19 cellular contexts compared by ENCODE assay signal in genomic region chr2:38626326-38627031, GRCh38. TPM values are rescaled to one million over a fixed set of nuclear protein-coding genes. Genes with fewer than 3 reads are reported as not detected.
A peak's percentile ranks its signal among the peaks of the same experiment; 100 is the strongest.
DNase-seq lines count a peak whose midpoint lies in the region; ATAC-seq, FAIRE-seq and TF ChIP-seq lines count a peak whose summit lies in the region.
"Had no signal": no experiment of that assay in that cellular context is flagged by ENCODE, and none has a peak within 500 bp of the region (broad histone marks: within the 10 kb centered on the region; RNA-seq: fewer than 3 reads in every experiment).

No MANE protein-coding gene starts in this region.

- 0 out of 2 replicates have a peak overlapping the region, but pooled peaks have one; percentile 70 for H2AFZ ChIP-seq in H1 (ENCODE audit: low read length)

- no peak overlapping the region for H3K4ac ChIP-seq in H1 (replicated peaks; ENCODE audit: insufficient read length, low read depth, low read length)

- H3K4me1 ChIP-seq in H1 (replicated peaks in 1 of 4; ENCODE audit: control insufficient read depth in 3 of 4, insufficient read depth in 4 of 4, low read length in 3 of 4) = no peaks in the 10 kb centered on the region
- H3K4me1 ChIP-seq: A549, vagina had no signal

- H4K5ac ChIP-seq in H1 (ENCODE audit: insufficient read length, low read depth, low read length) = no peak overlapping the region

- no peak overlapping the region for H2BK5ac ChIP-seq in H1 (ENCODE audit: low read depth, low read length)

- no peak overlapping the region for H4K8ac ChIP-seq in H1 (ENCODE audit: extremely low read depth, insufficient read depth, low read length)

- H3K23ac ChIP-seq in H1 (ENCODE audit: insufficient read length) = no peak overlapping the region

- H3K4me3 ChIP-seq in Jurkat, Clone E6-1 (ENCODE audit: low read length) = peak overlapping the region; percentile 20
- H3K4me3 ChIP-seq in H1 (ENCODE audit: extremely low read depth in 1 of 4, insufficient read depth in 2 of 4, low read depth in 3 of 4, low read length in 4 of 4) = no peak overlapping the region
- H3K4me3 ChIP-seq: A549, body of pancreas, MG63, vagina had no signal

- no peaks in the 10 kb centered on the region for H3K27me3 ChIP-seq in H1 (replicated peaks in 1 of 4; ENCODE audit: control insufficient read depth in 3 of 4, extremely low read depth in 1 of 4, insufficient read depth in 3 of 4, low read length in 3 of 4)
- H3K27me3 ChIP-seq: body of pancreas, MG63, vagina had no signal

- no peaks in the 10 kb centered on the region for H3K27me3 Mint-ChIP-seq in activated CD8-positive, alpha-beta memory T cell treated with anti-CD3 and anti-CD28 coated beads, Interleukin-2, amount 10 ng/mL, durations not matched to agents 7 days and 5 days
- H3K27me3 Mint-ChIP-seq in activated CD4-positive, alpha-beta T cell treated with anti-CD3 and anti-CD28 coated beads, Interleukin-2, amount 10 ng/mL, durations not matched to agents 7 days and 5 days = no peaks in the 10 kb centered on the region

- no peak overlapping the region for H3K27ac ChIP-seq in H1 (ENCODE audit: low read depth, low read length)
- H3K27ac ChIP-seq: A549, body of pancreas, vagina had no signal

- TF ChIP-seq EP300 in H1 (IDR thresholded peaks at IDR 0.05; ENCODE audit: borderline replicate concordance in 1 of 2, low read depth in 2 of 2, low read length in 2 of 2) = no peak

- H2AK5ac ChIP-seq in H1 (ENCODE audit: low read depth, low read length) = no peak overlapping the region

- ATAC-seq in activated CD8-positive, alpha-beta memory T cell treated with anti-CD3 and anti-CD28 coated beads, Interleukin-2, amount 10 ng/mL, durations not matched to agents 7 days and 5 days = peak; percentile 82
- ATAC-seq: A549, right cardiac atrium had no signal

- no peak overlapping the region for H4K91ac ChIP-seq in H1 (replicated peaks; ENCODE audit: insufficient read length, low read length)

- H3K36me3 Mint-ChIP-seq in activated CD8-positive, alpha-beta memory T cell treated with anti-CD3 and anti-CD28 coated beads, Interleukin-2, amount 10 ng/mL, durations not matched to agents 7 days and 5 days = peaks cover 10% of the 10 kb centered on the region
- no peaks in the 10 kb centered on the region for H3K36me3 Mint-ChIP-seq in activated CD4-positive, alpha-beta T cell treated with anti-CD3 and anti-CD28 coated beads, Interleukin-2, amount 10 ng/mL, durations not matched to agents 7 days and 5 days (ENCODE audit: low read depth)

- H4K20me1 ChIP-seq in H1 (replicated peaks in 1 of 2; ENCODE audit: control insufficient read depth in 1 of 2, insufficient read depth in 2 of 2, low read length in 2 of 2) = no peaks in the 10 kb centered on the region

- H3K9me3 Mint-ChIP-seq in activated CD8-positive, alpha-beta memory T cell treated with anti-CD3 and anti-CD28 coated beads, Interleukin-2, amount 10 ng/mL, durations not matched to agents 7 days and 5 days (ENCODE audit: low read depth) = no peaks in the 10 kb centered on the region
- H3K9me3 Mint-ChIP-seq in activated CD4-positive, alpha-beta T cell treated with anti-CD3 and anti-CD28 coated beads, Interleukin-2, amount 10 ng/mL, durations not matched to agents 7 days and 5 days = peaks cover 2% of the 10 kb centered on the region

- FAIRE-seq in H1 (lab: Jason Lieb, UNC) = no peak
- FAIRE-seq: A549 had no signal

- no peak overlapping the region for H3K9ac ChIP-seq in H1 (replicated peaks in 1 of 4; ENCODE audit: extremely low read depth in 1 of 4, low read depth in 3 of 4, low read length in 3 of 4)

- DNase-seq in activated CD8-positive, alpha-beta memory T cell treated with anti-CD3 and anti-CD28 coated beads, Interleukin-2, amount 10 ng/mL, durations not matched to agents 7 days and 5 days = peak; percentile 78
- DNase-seq in activated CD8-positive, alpha-beta memory T cell treated with anti-CD3 and anti-CD28 coated beads for 24 hours = no peak
- peak; percentile 97 for DNase-seq in Jurkat, Clone E6-1 (ENCODE audit: low read depth, low spot score)
- peak; percentile 70 for DNase-seq in activated CD4-positive, alpha-beta T cell treated with anti-CD3 and anti-CD28 coated beads, Interleukin-2, amount 10 ng/mL, durations not matched to agents 7 days and 5 days
- DNase-seq in H1 (ENCODE audit: low read depth in 1 of 2, low spot score in 2 of 2) = no peak
- no peak for DNase-seq in NCI-H2196 (lab: John Stamatoyannopoulos, UW; ENCODE audit: unreplicated experiment)
- DNase-seq in NK-92 (lab: John Stamatoyannopoulos, UW; ENCODE audit: unreplicated experiment) = no peak
- DNase-seq in activated CD4-positive, CD25-positive, alpha-beta regulatory T cell (lab: John Stamatoyannopoulos, UW) = no peak
- DNase-seq: body of pancreas; MG63; NCI-H187; NCI-H510A treated with DMSO at 0.1 percent for 48 hours; right cardiac atrium; SHP77; stimulated activated CD4-positive, alpha-beta T cell treated with anti-CD3 and anti-CD28 coated beads, Interleukin-2, amount 100 ng/mL, for 24 hours; T1000 had no signal

- no peak for TF ChIP-seq RAD21 in H1 (IDR thresholded peaks at IDR 0.05 in 1 of 2, conservative IDR thresholded peaks at IDR 0.05 in 1 of 2; ENCODE audit: low read depth in 2 of 2, low read length in 2 of 2)

- POLR2A ChIA-PET in activated CD4-positive, alpha-beta T cell treated with anti-CD3 and anti-CD28 coated beads, Interleukin-2, amount 10 ng/mL, durations not matched to agents 7 days and 5 days (lab: Charles Lee) = no interaction called here
- POLR2A ChIA-PET in H1 (lab: Charles Lee; ENCODE audit: partially characterized antibody) = interaction anchor here (0.7 to 2.4 kb wide), 3 partner anchors 19 to 125 kb away, joined by 3 to 6 read pairs (median 3); partner anchors contain the start of gene SRSF7

- peaks cover 27% of the 10 kb centered on the region for H3K4me1 Mint-ChIP-seq in activated CD8-positive, alpha-beta memory T cell treated with anti-CD3 and anti-CD28 coated beads, Interleukin-2, amount 10 ng/mL, durations not matched to agents 7 days and 5 days
- peaks cover 29% of the 10 kb centered on the region for H3K4me1 Mint-ChIP-seq in activated CD4-positive, alpha-beta T cell treated with anti-CD3 and anti-CD28 coated beads, Interleukin-2, amount 10 ng/mL, durations not matched to agents 7 days and 5 days

- H2BK15ac ChIP-seq in H1 (ENCODE audit: low read length) = no peak overlapping the region

- H3K18ac ChIP-seq in H1 (ENCODE audit: extremely low read depth, low read length) = no peak overlapping the region

- H3K36me3 ChIP-seq in H1 (ENCODE audit: control insufficient read depth in 2 of 4, insufficient read depth in 4 of 4, low read length in 3 of 4) = no peaks in the 10 kb centered on the region
- H3K36me3 ChIP-seq: MG63, vagina had no signal

- no peaks in the 10 kb centered on the region for H3K79me1 ChIP-seq in H1 (ENCODE audit: low read depth, low read length)

- H3K79me2 ChIP-seq in H1 (ENCODE audit: control insufficient read depth in 1 of 2, insufficient read depth in 2 of 2, low read length in 2 of 2) = no peaks in the 10 kb centered on the region

- no peaks in the 10 kb centered on the region for H3K23me2 ChIP-seq in H1 (ENCODE audit: low read depth, low read length)

- no peak overlapping the region for H2BK20ac ChIP-seq in H1 (ENCODE audit: low read length)

- no peak overlapping the region for H3K4me2 ChIP-seq in H1 (ENCODE audit: insufficient read depth in 1 of 2, low read depth in 2 of 2, low read length in 2 of 2)
- H3K4me2 ChIP-seq: A549 had no signal

- no peak overlapping the region for H2BK120ac ChIP-seq in H1 (replicated peaks; ENCODE audit: low read depth, low read length)

- 0 out of 4 replicates have a peak, but pooled peaks cover 0 to 4% of the 10 kb centered on the region in 2 experiments for H3K9me3 ChIP-seq in H1 (ENCODE audit: insufficient read depth in 2 of 2, low read depth in 1 of 2, low read length in 1 of 2)
- H3K9me3 ChIP-seq: A549, body of pancreas, vagina had no signal

- no peak overlapping the region for H3K14ac ChIP-seq in H1 (ENCODE audit: insufficient read length)

- peak overlapping the region; percentile 30 for H3K27ac Mint-ChIP-seq in activated CD8-positive, alpha-beta memory T cell treated with anti-CD3 and anti-CD28 coated beads, Interleukin-2, amount 10 ng/mL, durations not matched to agents 7 days and 5 days
- H3K27ac Mint-ChIP-seq in activated CD4-positive, alpha-beta T cell treated with anti-CD3 and anti-CD28 coated beads, Interleukin-2, amount 10 ng/mL, durations not matched to agents 7 days and 5 days = peak overlapping the region; percentile 71
- H3K27ac Mint-ChIP-seq: dendritic cell treated with granulocyte-macrophage colony-stimulating factor and Interleukin-4, amounts not matched to agents 40 ng/mL and 50 ng/mL, for 4 days had no signal

- CTCF ChIA-PET in activated CD8-positive, alpha-beta memory T cell treated with anti-CD3 and anti-CD28 coated beads, Interleukin-2, amount 10 ng/mL, durations not matched to agents 7 days and 5 days (lab: Charles Lee) = interaction anchor here (0.9 to 3.4 kb wide), 15 partner anchors 10 to 45 kb away, joined by 3 to 23 read pairs (median 4); partner anchors contain the start of genes GALM and HNRNPLL
- CTCF ChIA-PET in activated CD4-positive, alpha-beta T cell treated with anti-CD3 and anti-CD28 coated beads, Interleukin-2, amount 10 ng/mL, durations not matched to agents 7 days and 5 days (lab: Charles Lee) = interaction anchor here (0.8 to 3.0 kb wide), 7 partner anchors 9 to 75 kb away, joined by 3 to 17 read pairs (median 5); no protein-coding TSS in a partner anchor
- CTCF ChIA-PET in H1 (lab: Charles Lee; ENCODE audit: partially characterized antibody) = interaction anchor here (0.6 to 3.1 kb wide), 6 partner anchors 9 to 127 kb away, joined by 3 to 11 read pairs (median 4); partner anchors contain the start of gene HNRNPLL

- no peak for TF ChIP-seq POLR2A in H1 (IDR thresholded peaks at IDR 0.05; ENCODE audit: control extremely low read depth in 1 of 2, low read depth in 2 of 2, low read length in 2 of 2)

- 88% methylated on average over 7 of the region's 7 CpGs; no CpG with 5 or more reads in 1 of the 2 experiments for WGBS in H1 (ENCODE audit: extremely low coverage in 1 of 2, insufficient coverage in 1 of 2, insufficient read length in 1 of 2, insufficient replicate concordance in 2 of 2, low coverage in 1 of 2, low lambda C conversion rate in 2 of 2, missing lambda C conversion rate in 1 of 2), 2 experiments

- no peak overlapping the region for H3K56ac ChIP-seq in H1 (replicated peaks; ENCODE audit: insufficient read length, low read depth, low read length)

- H3K4me3 Mint-ChIP-seq in activated CD8-positive, alpha-beta memory T cell treated with anti-CD3 and anti-CD28 coated beads, Interleukin-2, amount 10 ng/mL, durations not matched to agents 7 days and 5 days = no peak overlapping the region
- H3K4me3 Mint-ChIP-seq in activated CD4-positive, alpha-beta T cell treated with anti-CD3 and anti-CD28 coated beads, Interleukin-2, amount 10 ng/mL, durations not matched to agents 7 days and 5 days = no peak overlapping the region
- H3K4me3 Mint-ChIP-seq: dendritic cell treated with granulocyte-macrophage colony-stimulating factor and Interleukin-4, amounts not matched to agents 40 ng/mL and 50 ng/mL, for 4 days had no signal

- no peak for TF ChIP-seq CTCF in H1 (IDR thresholded peaks at IDR 0.05; ENCODE audit: control extremely low read depth in 1 of 3, insufficient read depth in 1 of 3, low read depth in 1 of 3, low read length in 3 of 3)

- H2BK12ac ChIP-seq in H1 (ENCODE audit: low read depth, low read length) = no peak overlapping the region

RNA-seq across cellular contexts. Expression of gene HNRNPLL, which starts 23.8 kb away (rescaled TPM):
- 100 to 1,000 TPM in 1 of 2 experiments, 10 to 100 TPM in 1; 88.8 to 106 TPM for total RNA-seq in activated CD8-positive, alpha-beta memory T cell treated with anti-CD3 and anti-CD28 coated beads, Interleukin-2, amount 10 ng/mL, durations not matched to agents 7 days and 5 days
- polyA plus RNA-seq in Jurkat, Clone E6-1 (2012; ENCODE audit: insufficient read depth, insufficient read length) = 23.1 TPM
- total RNA-seq in activated CD4-positive, alpha-beta T cell treated with anti-CD3 and anti-CD28 coated beads, Interleukin-2, amount 10 ng/mL, durations not matched to agents 7 days and 5 days = 10 to 100 TPM; 54.2 to 55.8 TPM
- total RNA-seq in H1 (2021; fragmentation: NEBNext Ultra II Directional; extraction: Animal tissue kit (Norgen Biotek cat#: 25700)) = 69.3 TPM in 2 replicates
- polyA plus RNA-seq in H1 (2011; rRNA removed) = 11.1 and 18.6 TPM in 2 replicates
- polyA plus RNA-seq in H1 (2011; cell fraction: cytosol; rRNA removed) = 23.1 TPM
- polyA plus RNA-seq in H1 (2011; cell fraction: nucleus; rRNA removed) = 16.1 TPM
- polyA plus RNA-seq in H1 (2012, experiment 1 of 2) = 31.0 to 61.2 TPM (median 34.3 TPM) in 4 replicates
- 5.6 TPM for polyA plus RNA-seq in H1 (2012, experiment 2 of 2)
- 26.9 TPM for polyA plus RNA-seq in H1 (2013, experiment 1 of 2)
- 27.9 TPM for polyA plus RNA-seq in H1 (2013, experiment 2 of 2)
- polyA minus RNA-seq in H1 (2011; rRNA and poly(A)+ RNA removed) = 34.2 and 57.9 TPM in 2 replicates
- 27.4 TPM for polyA minus RNA-seq in H1 (2011; cell fraction: cytosol; rRNA and poly(A)+ RNA removed)
- polyA minus RNA-seq in H1 (2011; cell fraction: nucleus; rRNA and poly(A)+ RNA removed) = 93.9 TPM

RNA-seq across cellular contexts. Expression of gene GALM, which starts 39.4 kb away (rescaled TPM):
- 10 to 100 TPM; 67.1 to 86.0 TPM for total RNA-seq in activated CD8-positive, alpha-beta memory T cell treated with anti-CD3 and anti-CD28 coated beads, Interleukin-2, amount 10 ng/mL, durations not matched to agents 7 days and 5 days
- not detected for polyA plus RNA-seq in Jurkat, Clone E6-1 (2012; ENCODE audit: insufficient read depth, insufficient read length)
- 10 to 100 TPM; 39.7 to 41.1 TPM for total RNA-seq in activated CD4-positive, alpha-beta T cell treated with anti-CD3 and anti-CD28 coated beads, Interleukin-2, amount 10 ng/mL, durations not matched to agents 7 days and 5 days
- total RNA-seq in H1 (2021; fragmentation: NEBNext Ultra II Directional; extraction: Animal tissue kit (Norgen Biotek cat#: 25700)) = 12.0 and 13.1 TPM in 2 replicates
- 7.3 and 9.9 TPM in 2 replicates for polyA plus RNA-seq in H1 (2011; rRNA removed)
- polyA plus RNA-seq in H1 (2011; cell fraction: cytosol; rRNA removed) = 13.9 TPM
- polyA plus RNA-seq in H1 (2011; cell fraction: nucleus; rRNA removed) = 4.1 TPM
- polyA plus RNA-seq in H1 (2012, experiment 1 of 2) = 10.5 to 12.9 TPM (median 11.2 TPM) in 4 replicates
- 7.2 TPM for polyA plus RNA-seq in H1 (2012, experiment 2 of 2)
- polyA plus RNA-seq in H1 (2013, experiment 1 of 2) = 8.9 TPM
- polyA plus RNA-seq in H1 (2013, experiment 2 of 2) = 9.3 TPM
- polyA minus RNA-seq in H1 (2011; rRNA and poly(A)+ RNA removed) = 13.2 and 14.2 TPM in 2 replicates
- 9.0 TPM for polyA minus RNA-seq in H1 (2011; cell fraction: cytosol; rRNA and poly(A)+ RNA removed)
- polyA minus RNA-seq in H1 (2011; cell fraction: nucleus; rRNA and poly(A)+ RNA removed) = 11.6 TPM

Comparison
In these comparisons a context has a peak if more than half of its experiments do, and no peak if none do; other contexts are left out.
1. DNase-seq: peak in activated CD8-positive, alpha-beta memory T cell treated with anti-CD3 and anti-CD28 coated beads, Interleukin-2, amount 10 ng/mL, durations not matched to agents 7 days and 5 days (single experiment), Jurkat, Clone E6-1 (single experiment) and activated CD4-positive, alpha-beta T cell treated with anti-CD3 and anti-CD28 coated beads, Interleukin-2, amount 10 ng/mL, durations not matched to agents 7 days and 5 days (single experiment); none in activated CD8-positive, alpha-beta memory T cell treated with anti-CD3 and anti-CD28 coated beads for 24 hours (single experiment), H1 (0 of 2), NCI-H2196 (single experiment), NK-92 (single experiment) and activated CD4-positive, CD25-positive, alpha-beta regulatory T cell (0 of 4).